In the genomic region with DNA sequence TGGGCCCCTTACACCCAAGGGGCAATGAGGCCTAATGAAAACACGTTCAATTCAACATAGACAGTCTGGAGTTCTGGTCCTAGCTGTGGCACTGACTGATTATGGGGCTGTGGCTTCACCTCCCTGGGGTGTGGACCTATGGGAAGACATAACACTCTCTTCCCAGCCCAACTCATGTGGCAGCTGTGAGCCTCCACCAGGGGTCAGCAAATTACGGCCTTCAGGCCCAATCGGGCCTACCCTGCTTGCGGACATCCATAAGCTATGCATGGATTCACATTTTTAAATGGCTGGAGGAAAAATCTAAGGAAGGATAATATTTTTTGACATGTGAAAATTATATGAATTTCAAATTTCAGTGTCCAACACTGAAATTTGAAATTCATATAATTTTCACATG, we compare ENCODE assay signal across 9 cellular contexts.
DNase-seq lines count a peak whose midpoint lies in the region; ATAC-seq and TF ChIP-seq lines count a peak whose summit lies in the region.
"Had no signal": no experiment of that assay in that cellular context is flagged by ENCODE, and none has a peak within 500 bp of the region (broad histone marks: within the 10 kb centered on the region; RNA-seq: fewer than 3 reads in every experiment).

No MANE protein-coding gene starts in this region.

- no peaks in the 10 kb centered on the region for H3K36me3 Mint-ChIP-seq in progenitor cell of endocrine pancreas (ENCODE audit: insufficient read depth)

- H3K4me1 Mint-ChIP-seq in progenitor cell of endocrine pancreas (ENCODE audit: low read depth) = no peaks in the 10 kb centered on the region

- peak; percentile 11 for DNase-seq in stimulated activated CD4-positive, alpha-beta T cell treated with anti-CD3 and anti-CD28 coated beads, Interleukin-15, amount 100 ng/mL, for 24 hours
- no peak for DNase-seq in stimulated activated CD4-positive, alpha-beta T cell treated with anti-CD3 and anti-CD28 coated beads, Interleukin-1b, Interleukin-23, amount 100 ng/mL, for 48 hours
- DNase-seq in NCI-H146 (lab: John Stamatoyannopoulos, UW) = peak; percentile 78
- DNase-seq in erythroblast (lab: John Stamatoyannopoulos, UW) = peak; percentile 43 to 61
- no peak for DNase-seq in progenitor cell of endocrine pancreas (ENCODE audit: low spot score, unreplicated experiment)

- no peaks in the 10 kb centered on the region for H3K27me3 Mint-ChIP-seq in progenitor cell of endocrine pancreas

- TF ChIP-seq CTCF in progenitor cell of endocrine pancreas (IDR thresholded peaks at IDR 0.05; ENCODE audit: unreplicated experiment) = peak; percentile 65

- H3K27ac Mint-ChIP-seq in progenitor cell of endocrine pancreas = no peak overlapping the region

- TF ChIP-seq POLR2A in erythroblast (IDR thresholded peaks at IDR 0.05; ENCODE audit: low read length) = no peak

- ATAC-seq in GM18517 (IDR thresholded peaks at IDR 0.05; ENCODE audit: unreplicated experiment) = no peak
- ATAC-seq in HG03521 (IDR thresholded peaks at IDR 0.05; ENCODE audit: unreplicated experiment) = no peak
- no peak for ATAC-seq in GM19467 (IDR thresholded peaks at IDR 0.05; ENCODE audit: unreplicated experiment)
- ATAC-seq: body of pancreas had no signal

- H3K9me3 Mint-ChIP-seq in progenitor cell of endocrine pancreas (ENCODE audit: low read depth) = no peaks in the 10 kb centered on the region

- H3K4me3 Mint-ChIP-seq in progenitor cell of endocrine pancreas (ENCODE audit: low read depth) = no peak overlapping the region

Comparison
In these comparisons a context has a peak if more than half of its experiments do, and no peak if none do; other contexts are left out.
1. DNase-seq: peak in stimulated activated CD4-positive, alpha-beta T cell treated with anti-CD3 and anti-CD28 coated beads, Interleukin-15, amount 100 ng/mL, for 24 hours (single experiment), NCI-H146 (single experiment) and erythroblast (2 of 2); none in stimulated activated CD4-positive, alpha-beta T cell treated with anti-CD3 and anti-CD28 coated beads, Interleukin-1b, Interleukin-23, amount 100 ng/mL, for 48 hours (single experiment) and progenitor cell of endocrine pancreas (single experiment).